Comparison of ENCODE assay signal across 1 cellular context in genomic region chr16:30355144-30355953, GRCh38.
A peak's percentile ranks its signal among the peaks of the same experiment; 100 is the strongest.
TF ChIP-seq lines count a peak whose summit lies in the region.

Gene CD2BP2, minus strand, starts transcription at chr16:30355308. Its CDS starts 627 bp downstream, at chr16:30354681.

TF ChIP-seq in HepG2, 621 proteins besides CTCF, POLR2A, EP300 and RAD21 (continued from another document and continues in another):
- TF ChIP-seq PLSCR1 (CRISPR knock-in tag; IDR thresholded peaks at IDR 0.05; ENCODE audit: borderline replicate concordance): no peak; the same call in 1 of the 2 replicates
- TF ChIP-seq ZNF550 (CRISPR knock-in tag; IDR thresholded peaks at IDR 0.05; ENCODE audit: borderline replicate concordance): no peak
- TF ChIP-seq REPIN1 (CRISPR knock-in tag; IDR thresholded peaks at IDR 0.05; ENCODE audit: borderline replicate concordance, low read depth): peak; percentile 82
- TF ChIP-seq MED8 (CRISPR knock-in tag; IDR thresholded peaks at IDR 0.05; ENCODE audit: insufficient replicate concordance): peak; percentile 65
- peak; percentile 93; the same call in 1 of the 2 replicates for TF ChIP-seq ZNF569 (CRISPR knock-in tag; IDR thresholded peaks at IDR 0.05; ENCODE audit: borderline replicate concordance)
- no peak for TF ChIP-seq ZC3H4 (CRISPR knock-in tag; IDR thresholded peaks at IDR 0.05; ENCODE audit: borderline replicate concordance)
- peak; percentile 93 for TF ChIP-seq MAX (IDR thresholded peaks at IDR 0.05)
- 0 out of 2 replicates have a peak, but pooled peaks have one; percentile 13 for TF ChIP-seq XBP1 (CRISPR knock-in tag; IDR thresholded peaks at IDR 0.05)
- TF ChIP-seq ELF4 (CRISPR knock-in tag; IDR thresholded peaks at IDR 0.05; ENCODE audit: borderline replicate concordance): peak; percentile 100
- peak; percentile 85 for TF ChIP-seq KDM2A (CRISPR knock-in tag; IDR thresholded peaks at IDR 0.05; ENCODE audit: borderline replicate concordance, low read depth)
- no peak; the same call in 1 of the 2 replicates for TF ChIP-seq GMEB2 (CRISPR knock-in tag; IDR thresholded peaks at IDR 0.05; ENCODE audit: low read depth)
- TF ChIP-seq RBM39 (IDR thresholded peaks at IDR 0.05; ENCODE audit: low read depth, low read length, poor library complexity, severe bottlenecking): peak; percentile 89
- TF ChIP-seq GPN1 (CRISPR knock-in tag; IDR thresholded peaks at IDR 0.05; ENCODE audit: borderline replicate concordance): no peak
- 0 out of 2 replicates have a peak, but pooled peaks have one; percentile 44 for TF ChIP-seq SP5 (CRISPR knock-in tag; IDR thresholded peaks at IDR 0.05; ENCODE audit: borderline replicate concordance, low read depth)
- peak; percentile 43; the same call in 1 of the 2 replicates for TF ChIP-seq SATB2 (CRISPR knock-in tag; IDR thresholded peaks at IDR 0.05)
- no peak for TF ChIP-seq ZNF562 (CRISPR knock-in tag; IDR thresholded peaks at IDR 0.05; ENCODE audit: borderline replicate concordance)
- no peak; the same call in 1 of the 2 replicates for TF ChIP-seq ZNF547 (CRISPR knock-in tag; IDR thresholded peaks at IDR 0.05)
- TF ChIP-seq NFE2L1 (CRISPR knock-in tag; IDR thresholded peaks at IDR 0.05; ENCODE audit: borderline replicate concordance): no peak
- TF ChIP-seq ZBED4 (CRISPR knock-in tag; IDR thresholded peaks at IDR 0.05; ENCODE audit: borderline replicate concordance): peak; percentile 60
- peak; percentile 10; the same call in 1 of the 2 replicates for TF ChIP-seq SNAPC5 (CRISPR knock-in tag; IDR thresholded peaks at IDR 0.05; ENCODE audit: borderline replicate concordance)
- no peak for TF ChIP-seq GZF1 (CRISPR knock-in tag; IDR thresholded peaks at IDR 0.05)
- TF ChIP-seq ZNF331 (CRISPR knock-in tag; IDR thresholded peaks at IDR 0.05): no peak; the same call in 1 of the 2 replicates
- no peak for TF ChIP-seq ZNF660 (CRISPR knock-in tag; IDR thresholded peaks at IDR 0.05; ENCODE audit: borderline replicate concordance, low read depth)
- TF ChIP-seq CBX5 (CRISPR knock-in tag; IDR thresholded peaks at IDR 0.05; ENCODE audit: borderline replicate concordance): no peak; the same call in 1 of the 2 replicates
- TF ChIP-seq ZBTB7A (CRISPR knock-in tag; IDR thresholded peaks at IDR 0.05): peak; percentile 13; the same call in 1 of the 2 replicates
- peak; percentile 10; the same call in 1 of the 2 replicates for TF ChIP-seq HHEX (CRISPR knock-in tag; IDR thresholded peaks at IDR 0.05)
- no peak for TF ChIP-seq RERE (CRISPR knock-in tag; IDR thresholded peaks at IDR 0.05; ENCODE audit: low read depth)
- no peak; the same call in none of the 2 replicates for TF ChIP-seq STAG1 (CRISPR knock-in tag; IDR thresholded peaks at IDR 0.05)
- TF ChIP-seq SRSF9 (IDR thresholded peaks at IDR 0.05; ENCODE audit: borderline replicate concordance, insufficient read depth, low read depth, low read length, poor library complexity, severe bottlenecking): no peak
- 0 out of 2 replicates have a peak, but pooled peaks have one; percentile 29 for TF ChIP-seq ZBTB8A (CRISPR knock-in tag; IDR thresholded peaks at IDR 0.05; ENCODE audit: borderline replicate concordance, low read depth)
- peak; percentile 30 for TF ChIP-seq KDM4B (CRISPR knock-in tag; IDR thresholded peaks at IDR 0.05)
- peak; percentile 79 for TF ChIP-seq ZSCAN21 (CRISPR knock-in tag; IDR thresholded peaks at IDR 0.05; ENCODE audit: borderline replicate concordance)
- TF ChIP-seq ZBTB40 (IDR thresholded peaks at IDR 0.05): peak; percentile 89
- peak; percentile 58; the same call in 1 of the 2 replicates for TF ChIP-seq ZBTB40 (CRISPR knock-in tag; IDR thresholded peaks at IDR 0.05)
- peak; percentile 79 for TF ChIP-seq TOPORS (CRISPR knock-in tag; IDR thresholded peaks at IDR 0.05)
